In genomic region chr1:201430790-201431189, GRCh38 we compare ENCODE assay signal across 17 cellular contexts. TPM values are rescaled to one million over a fixed set of nuclear protein-coding genes. Genes with fewer than 3 reads are reported as not detected.
"Had no signal": no experiment of that assay in that cellular context is flagged by ENCODE, and none has a peak within 500 bp of the region (broad histone marks: within the 10 kb centered on the region; RNA-seq: fewer than 3 reads in every experiment).

No MANE protein-coding gene starts in this region.

- H3K36me3 ChIP-seq: adrenal gland, right lobe of liver had no signal

- H3K4me1 ChIP-seq: adrenal gland, parathyroid adenoma, right lobe of liver had no signal

- H3K36me3 Mint-ChIP-seq: memory B cell had no signal

- H3K9me3 ChIP-seq: adrenal gland, right lobe of liver had no signal

- H3K4me1 Mint-ChIP-seq: activated T-helper 17 cell treated with anti-CD3 and anti-CD28 coated beads, Interleukin-2, amount 50 U/mL, for 72 hours had no signal

- ATAC-seq: activated T-helper 17 cell treated with anti-CD3 and anti-CD28 coated beads, Interleukin-2, amount 50 U/mL, for 72 hours; effector memory CD8-positive, alpha-beta T cell; left colon; right lobe of liver; T-helper 17 cell had no signal

- H2AFZ ChIP-seq: parathyroid adenoma had no signal

- H3K27me3 ChIP-seq: adrenal gland, right lobe of liver had no signal

- H3K4me3 Mint-ChIP-seq: activated B cell treated with CpG ODN at 0.5 μM for 24 hours; activated CD4-positive, alpha-beta T cell treated with anti-CD3 and anti-CD28 coated beads, Interleukin-2, amount 10 ng/mL, durations not matched to agents 24 days and 14 days; activated T-helper 17 cell treated with anti-CD3 and anti-CD28 coated beads, Interleukin-2, amount 50 U/mL, for 72 hours; effector memory CD8-positive, alpha-beta T cell; immature natural killer cell; memory B cell; T-helper 17 cell had no signal

- H3K9ac ChIP-seq: parathyroid adenoma had no signal

- DNase-seq: activated B cell treated with CpG ODN at 0.5 μM for 24 hours; activated CD4-positive, alpha-beta T cell treated with anti-CD3 and anti-CD28 coated beads, Interleukin-2, amount 10 ng/mL, durations not matched to agents 24 days and 14 days; activated CD8-positive, alpha-beta memory T cell treated with anti-CD3 and anti-CD28 coated beads for 24 hours; activated naive CD4-positive, alpha-beta T cell treated with anti-CD3 and anti-CD28 coated beads, Interleukin-2, amount 50 U/mL, for 16 hours; effector memory CD8-positive, alpha-beta T cell; immature natural killer cell; left colon; stimulated activated CD4-positive, alpha-beta T cell treated with anti-CD3 and anti-CD28 coated beads, Interleukin-2, amount 100 ng/mL, for 48 hours; stimulated activated naive CD4-positive, alpha-beta T cell treated with Interleukin-2 at 50 U/mL for 16 hours; T-helper 17 cell; trophoblast cell had no signal

- H3K27ac ChIP-seq: adrenal gland, parathyroid adenoma, right lobe of liver had no signal

- H3K9me3 Mint-ChIP-seq: activated B cell treated with CpG ODN at 0.5 μM for 24 hours; activated CD4-positive, alpha-beta T cell treated with anti-CD3 and anti-CD28 coated beads, Interleukin-2, amount 10 ng/mL, durations not matched to agents 24 days and 14 days; activated T-helper 17 cell treated with anti-CD3 and anti-CD28 coated beads, Interleukin-2, amount 50 U/mL, for 72 hours; effector memory CD8-positive, alpha-beta T cell; immature natural killer cell; memory B cell had no signal

- H3K4me3 ChIP-seq: adrenal gland, right lobe of liver had no signal

- H3K27ac Mint-ChIP-seq: activated B cell treated with CpG ODN at 0.5 μM for 24 hours; activated CD4-positive, alpha-beta T cell treated with anti-CD3 and anti-CD28 coated beads, Interleukin-2, amount 10 ng/mL, durations not matched to agents 24 days and 14 days; activated T-helper 17 cell treated with anti-CD3 and anti-CD28 coated beads, Interleukin-2, amount 50 U/mL, for 72 hours; effector memory CD8-positive, alpha-beta T cell; immature natural killer cell; memory B cell; T-helper 17 cell had no signal

- H3K79me2 ChIP-seq: parathyroid adenoma had no signal

RNA-seq across cellular contexts. Expression of gene TNNI1, which starts 9.3 kb away (rescaled TPM):
- total RNA-seq: activated B cell treated with CpG ODN at 0.5 μM for 24 hours; activated CD4-positive, alpha-beta T cell treated with anti-CD3 and anti-CD28 coated beads, Interleukin-2, amount 10 ng/mL, durations not matched to agents 24 days and 14 days; activated T-helper 17 cell treated with anti-CD3 and anti-CD28 coated beads, Interleukin-2, amount 50 U/mL, for 72 hours; left colon; T-helper 17 cell had no signal
- polyA plus RNA-seq: immature natural killer cell had no signal

RNA-seq across cellular contexts. Expression of gene LAD1, which starts 31.7 kb away (rescaled TPM):
- total RNA-seq: activated B cell treated with CpG ODN at 0.5 μM for 24 hours; activated CD4-positive, alpha-beta T cell treated with anti-CD3 and anti-CD28 coated beads, Interleukin-2, amount 10 ng/mL, durations not matched to agents 24 days and 14 days; activated T-helper 17 cell treated with anti-CD3 and anti-CD28 coated beads, Interleukin-2, amount 50 U/mL, for 72 hours; T-helper 17 cell had no signal
- polyA plus RNA-seq: immature natural killer cell, neural cell had no signal

RNA-seq across cellular contexts. Expression of gene TNNT2, which starts 53.3 kb away (rescaled TPM):
- total RNA-seq: activated B cell treated with CpG ODN at 0.5 μM for 24 hours; activated CD4-positive, alpha-beta T cell treated with anti-CD3 and anti-CD28 coated beads, Interleukin-2, amount 10 ng/mL, durations not matched to agents 24 days and 14 days; activated T-helper 17 cell treated with anti-CD3 and anti-CD28 coated beads, Interleukin-2, amount 50 U/mL, for 72 hours; T-helper 17 cell had no signal
- polyA plus RNA-seq: immature natural killer cell, neural cell had no signal
